Comparison of ENCODE assay signal across 20 cellular contexts in the genomic region with DNA sequence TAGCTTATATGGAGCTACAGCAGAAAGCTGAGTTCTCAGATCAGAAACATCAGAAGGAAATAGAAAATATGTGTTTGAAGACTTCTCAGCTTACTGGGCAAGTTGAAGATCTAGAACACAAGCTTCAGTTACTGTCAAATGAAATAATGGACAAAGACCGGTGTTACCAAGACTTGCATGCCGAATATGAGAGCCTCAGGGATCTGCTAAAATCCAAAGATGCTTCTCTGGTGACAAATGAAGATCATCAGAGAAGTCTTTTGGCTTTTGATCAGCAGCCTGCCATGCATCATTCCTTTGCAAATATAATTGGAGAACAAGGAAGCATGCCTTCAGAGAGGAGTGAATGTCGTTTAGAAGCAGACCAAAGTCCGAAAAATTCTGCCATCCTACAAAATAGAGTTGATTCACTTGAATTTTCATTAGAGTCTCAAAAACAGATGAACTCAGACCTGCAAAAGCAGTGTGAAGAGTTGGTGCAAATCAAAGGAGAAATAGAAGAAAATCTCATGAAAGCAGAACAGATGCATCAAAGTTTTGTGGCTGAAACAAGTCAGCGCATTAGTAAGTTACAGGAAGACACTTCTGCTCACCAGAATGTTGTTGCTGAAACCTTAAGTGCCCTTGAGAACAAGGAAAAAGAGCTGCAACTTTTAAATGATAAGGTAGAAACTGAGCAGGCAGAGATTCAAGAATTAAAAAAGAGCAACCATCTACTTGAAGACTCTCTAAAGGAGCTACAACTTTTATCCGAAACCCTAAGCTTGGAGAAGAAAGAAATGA.
"Had no signal": no experiment of that assay in that cellular context is flagged by ENCODE, and none has a peak within 500 bp of the region (broad histone marks: within the 10 kb centered on the region; RNA-seq: fewer than 3 reads in every experiment).

No MANE protein-coding gene starts in this region.

- H3K4me1 ChIP-seq: foreskin keratinocyte, upper lobe of right lung had no signal

- H3K27ac ChIP-seq: coronary artery, foreskin keratinocyte, upper lobe of right lung had no signal

- H3K4me3 Mint-ChIP-seq: activated naive CD4-positive, alpha-beta T cell treated with anti-CD3 and anti-CD28 coated beads, Interleukin-2, amount 50 U/mL, for 24 hours; brain; central memory CD8-positive, alpha-beta T cell; immature natural killer cell; nephron progenitor cell; T-helper 1 cell treated with Interleukin-12 subunit alpha and Interleukin-12 subunit beta and Interleukin-4 antibody, amounts not matched to agents 30 μg/mL and 1 μg/mL, for 36 hours had no signal

- FAIRE-seq: small intestine had no signal

- H3K27ac Mint-ChIP-seq: activated naive CD4-positive, alpha-beta T cell treated with anti-CD3 and anti-CD28 coated beads, Interleukin-2, amount 50 U/mL, for 24 hours; brain; immature natural killer cell; nephron progenitor cell; progenitor cell of endocrine pancreas; T-helper 1 cell treated with Interleukin-12 subunit alpha and Interleukin-12 subunit beta and Interleukin-4 antibody, amounts not matched to agents 30 μg/mL and 1 μg/mL, for 36 hours had no signal

- ATAC-seq: foreskin keratinocyte, right cardiac atrium, upper lobe of right lung had no signal

- H3K27me3 Mint-ChIP-seq: activated naive CD4-positive, alpha-beta T cell treated with anti-CD3 and anti-CD28 coated beads, Interleukin-2, amount 50 U/mL, for 24 hours; brain; central memory CD8-positive, alpha-beta T cell; progenitor cell of endocrine pancreas had no signal

- H3K4me1 Mint-ChIP-seq: immature natural killer cell, nephron progenitor cell had no signal

- H3K27me3 ChIP-seq: foreskin keratinocyte, upper lobe of right lung had no signal

- DNase-seq: activated CD4-positive, alpha-beta T cell treated with anti-CD3 and anti-CD28 coated beads for 4 hours; activated T-cell treated with anti-CD3 and anti-CD28 coated beads for 4 hours; amygdala; foreskin keratinocyte; immature natural killer cell; mesendoderm; nephron progenitor cell; occipital lobe; right cardiac atrium; small intestine; stimulated activated CD4-positive, alpha-beta T cell treated with anti-CD3 and anti-CD28 coated beads, Interleukin-4, amount 100 ng/mL, for 4 hours; stimulated activated CD8-positive, alpha-beta memory T cell treated with anti-CD3 and anti-CD28 coated beads, Interleukin-4, amount 100 ng/mL, for 48 hours; stimulated activated naive CD4-positive, alpha-beta T cell treated with Interleukin-2 at 50 U/mL for 16 hours; upper lobe of right lung had no signal

- H3K9me3 ChIP-seq: upper lobe of right lung had no signal

- H3K4me3 ChIP-seq: coronary artery, upper lobe of right lung had no signal

- H3K36me3 ChIP-seq: upper lobe of right lung had no signal

- H3K9me3 Mint-ChIP-seq: brain; central memory CD8-positive, alpha-beta T cell; immature natural killer cell; nephron progenitor cell; T-helper 1 cell treated with Interleukin-12 subunit alpha and Interleukin-12 subunit beta and Interleukin-4 antibody, amounts not matched to agents 30 μg/mL and 1 μg/mL, for 36 hours had no signal
